29 cellular contexts compared by ENCODE assay signal in genomic region chr16:15586716-15587115, GRCh38.
"Had no signal": no experiment of that assay in that cellular context is flagged by ENCODE, and none has a peak within 500 bp of the region (broad histone marks: within the 10 kb centered on the region; RNA-seq: fewer than 3 reads in every experiment).

No MANE protein-coding gene starts in this region.

- H3K36me3 ChIP-seq: colonic mucosa, prostate gland, uterus had no signal

- H3K27ac ChIP-seq: colonic mucosa, dorsolateral prefrontal cortex, gastrocnemius medialis, left lung, lower lobe of right lung, prostate gland, spleen, thoracic aorta, uterus had no signal

- H3K27ac Mint-ChIP-seq: activated CD4-positive, alpha-beta memory T cell treated with anti-CD3 and anti-CD28 coated beads for 36 hours; activated CD4-positive, alpha-beta T cell treated with anti-CD3 and anti-CD28 coated beads, Interleukin-2, amount 10 ng/mL, durations not matched to agents 24 days and 14 days; stimulated activated naive CD8-positive, alpha-beta T cell treated with anti-CD3 and anti-CD28 coated beads, Interleukin-15, Interleukin-2, amounts not matched to agents 100 ng/mL and 50 ng/mL, for 24 hours; T-helper 1 cell treated with Interleukin-12 subunit alpha and Interleukin-12 subunit beta and Interleukin-4 antibody, amounts not matched to agents 30 μg/mL and 1 μg/mL, for 36 hours; type B pancreatic cell had no signal

- H3K27me3 Mint-ChIP-seq: activated CD4-positive, alpha-beta memory T cell treated with anti-CD3 and anti-CD28 coated beads for 36 hours; activated CD4-positive, alpha-beta T cell treated with anti-CD3 and anti-CD28 coated beads, Interleukin-2, amount 10 ng/mL, durations not matched to agents 24 days and 14 days; activated T-helper 17 cell treated with anti-CD3 and anti-CD28 coated beads, Interleukin-2, amount 50 U/mL, for 72 hours; natural killer cell treated with Interleukin-12 subunit alpha and Interleukin-12 subunit beta and Interleukin-15 and Interleukin-18, amount 100 ng/mL, for 72 hours; stimulated activated naive CD8-positive, alpha-beta T cell treated with anti-CD3 and anti-CD28 coated beads, Interleukin-15, Interleukin-2, amounts not matched to agents 100 ng/mL and 50 ng/mL, for 24 hours; type B pancreatic cell had no signal

- H3K9me3 ChIP-seq: colonic mucosa, prostate gland, thoracic aorta had no signal

- H3K4me3 Mint-ChIP-seq: activated CD4-positive, alpha-beta memory T cell treated with anti-CD3 and anti-CD28 coated beads for 36 hours; activated CD4-positive, alpha-beta T cell treated with anti-CD3 and anti-CD28 coated beads, Interleukin-2, amount 10 ng/mL, durations not matched to agents 24 days and 14 days; activated T-cell treated with anti-CD3 and anti-CD28 coated beads, Interleukin-2, amount 50 U/mL, for 4 hours; activated T-helper 17 cell treated with anti-CD3 and anti-CD28 coated beads, Interleukin-2, amount 50 U/mL, for 72 hours; natural killer cell treated with Interleukin-12 subunit alpha and Interleukin-12 subunit beta and Interleukin-15 and Interleukin-18, amount 100 ng/mL, for 72 hours; stimulated activated naive CD8-positive, alpha-beta T cell treated with anti-CD3 and anti-CD28 coated beads, Interleukin-15, Interleukin-2, amounts not matched to agents 100 ng/mL and 50 ng/mL, for 24 hours; T-helper 1 cell treated with Interleukin-12 subunit alpha and Interleukin-12 subunit beta and Interleukin-4 antibody, amounts not matched to agents 30 μg/mL and 1 μg/mL, for 36 hours; type B pancreatic cell had no signal

- DNase-seq: activated CD4-positive, alpha-beta memory T cell treated with anti-CD3 and anti-CD28 coated beads for 36 hours; activated CD4-positive, alpha-beta T cell treated with anti-CD3 and anti-CD28 coated beads, Interleukin-2, amount 10 ng/mL, durations not matched to agents 24 days and 14 days; activated CD4-positive, CD25-positive, alpha-beta regulatory T cell treated with anti-CD3 and anti-CD28 coated beads, Interleukin-2, amount 50 U/mL, for 72 hours; activated gamma-delta T cell treated with Interleukin-2 at 50 U/mL for 16 hours; activated naive CD4-positive, alpha-beta T cell treated with anti-CD3 and anti-CD28 coated beads, Interleukin-2, amount 50 U/mL, for 16 hours; activated T-cell treated with anti-CD3 and anti-CD28 coated beads, Interleukin-2, amount 50 U/mL, for 4 hours; anterior cingulate cortex; cerebellar nuclear complex; colonic mucosa; dorsolateral prefrontal cortex; effector memory CD4-positive, alpha-beta T cell; erythroblast; gastrocnemius medialis; glutamatergic neuron; left lung; lower lobe of right lung; mesendoderm; retina; spleen; T-helper 9 cell; uterus had no signal

- H3K4me3 ChIP-seq: colonic mucosa, dorsolateral prefrontal cortex, gastrocnemius medialis, left lung, lower lobe of right lung, prostate gland, spleen, thoracic aorta, uterus had no signal

- H3K27me3 ChIP-seq: colonic mucosa, dorsolateral prefrontal cortex, gastrocnemius medialis, left lung, spleen, uterus had no signal

- H3K4me1 ChIP-seq: colonic mucosa, prostate gland, uterus had no signal

- ATAC-seq: activated T-cell treated with anti-CD3 and anti-CD28 coated beads, Interleukin-2, amount 50 U/mL, for 4 hours; activated T-helper 17 cell treated with anti-CD3 and anti-CD28 coated beads, Interleukin-2, amount 50 U/mL, for 72 hours; gastrocnemius medialis; left lung; lower lobe of right lung; natural killer cell treated with Interleukin-12 subunit alpha and Interleukin-12 subunit beta and Interleukin-15 and Interleukin-18, amount 100 ng/mL, for 72 hours had no signal

- FAIRE-seq: islet of Langerhans had no signal
